In the genomic region with DNA sequence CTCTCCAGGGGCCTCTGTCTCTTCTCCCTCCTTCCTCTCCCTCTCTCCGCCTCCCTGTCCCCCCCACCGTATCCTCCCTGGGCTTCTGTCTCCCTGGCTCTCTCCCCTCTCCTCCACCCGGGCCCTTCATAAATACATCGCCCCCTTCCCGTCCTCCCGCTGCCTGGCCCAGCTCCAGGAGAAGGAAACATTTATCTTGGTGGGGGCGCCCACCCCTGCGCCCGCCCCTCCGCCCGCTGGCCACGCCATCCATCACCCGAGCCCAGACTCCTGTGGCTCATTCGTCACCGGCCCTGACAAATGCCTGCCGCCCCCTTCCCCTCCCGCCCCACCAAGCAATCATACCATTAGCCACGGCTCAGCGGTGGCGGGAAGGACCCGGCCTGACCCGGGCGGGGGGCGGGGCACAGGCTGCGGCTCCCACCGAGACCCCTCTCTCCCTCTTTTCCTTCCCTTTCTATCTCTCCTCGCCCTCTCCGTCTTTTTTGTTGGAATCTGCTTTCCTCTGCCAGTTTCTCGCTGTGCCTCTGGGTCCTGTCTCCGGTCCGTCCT, we compare ENCODE assay signal across 2 cellular contexts.
TF ChIP-seq lines count a peak whose summit lies in the region.

No MANE protein-coding gene starts in this region.

TF ChIP-seq in IMR-90, 13 proteins besides CTCF, POLR2A, EP300 and RAD21:
- TF ChIP-seq NFE2L2 (IDR thresholded peaks at IDR 0.05; ENCODE audit: low read depth, low read length): no peak
- no peak for TF ChIP-seq CHD1 (IDR thresholded peaks at IDR 0.05; ENCODE audit: low read depth, low read length)
- TF ChIP-seq MXI1 (IDR thresholded peaks at IDR 0.05; ENCODE audit: borderline replicate concordance, low read depth, low read length): no peak
- TF ChIP-seq FOS (IDR thresholded peaks at IDR 0.05; ENCODE audit: low read depth, low read length): no peak

TF ChIP-seq in K562, 482 proteins besides CTCF, POLR2A, EP300 and RAD21:
- TF ChIP-seq EGR1 (conservative IDR thresholded peaks at IDR 0.05) (peak; percentile 70), PTBP1 (IDR thresholded peaks at IDR 0.05; ENCODE audit: low read depth, low read length) (no peak), HCFC1 (IDR thresholded peaks at IDR 0.05; ENCODE audit: low read depth, low read length) (no peak), ZBTB17 (CRISPR knock-in tag; IDR thresholded peaks at IDR 0.05) (no peak), ZNF239 (CRISPR knock-in tag; IDR thresholded peaks at IDR 0.05) (no peak), NFIC (IDR thresholded peaks at IDR 0.05) (peak; percentile 63), MEIS2 (IDR thresholded peaks at IDR 0.05; ENCODE audit: partially characterized antibody) (peak; percentile 35), CCAR2 (IDR thresholded peaks at IDR 0.05; ENCODE audit: low read depth, low read length) (no peak), ZBTB7A (IDR thresholded peaks at IDR 0.05; ENCODE audit: borderline replicate concordance, control insufficient read depth, low read depth, low read length) (peak; percentile 74), ZNF644 (tag; IDR thresholded peaks at IDR 0.05; ENCODE audit: low read depth) (no peak), SRSF7 (optimal IDR thresholded peaks at IDR 0.05; ENCODE audit: low read depth, low read length) (no peak), MCM7 (IDR thresholded peaks at IDR 0.05) (no peak), ZNF134 (CRISPR knock-in tag; conservative IDR thresholded peaks at IDR 0.05) (no peak)
- TF ChIP-seq, protein P1, sequence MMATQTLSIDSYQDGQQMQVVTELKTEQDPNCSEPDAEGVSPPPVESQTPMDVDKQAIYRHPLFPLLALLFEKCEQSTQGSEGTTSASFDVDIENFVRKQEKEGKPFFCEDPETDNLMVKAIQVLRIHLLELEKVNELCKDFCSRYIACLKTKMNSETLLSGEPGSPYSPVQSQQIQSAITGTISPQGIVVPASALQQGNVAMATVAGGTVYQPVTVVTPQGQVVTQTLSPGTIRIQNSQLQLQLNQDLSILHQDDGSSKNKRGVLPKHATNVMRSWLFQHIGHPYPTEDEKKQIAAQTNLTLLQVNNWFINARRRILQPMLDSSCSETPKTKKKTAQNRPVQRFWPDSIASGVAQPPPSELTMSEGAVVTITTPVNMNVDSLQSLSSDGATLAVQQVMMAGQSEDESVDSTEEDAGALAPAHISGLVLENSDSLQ (IDR thresholded peaks at IDR 0.05): peak; percentile 57; the same call in 1 of the 2 replicates
- TF ChIP-seq, protein P2, sequence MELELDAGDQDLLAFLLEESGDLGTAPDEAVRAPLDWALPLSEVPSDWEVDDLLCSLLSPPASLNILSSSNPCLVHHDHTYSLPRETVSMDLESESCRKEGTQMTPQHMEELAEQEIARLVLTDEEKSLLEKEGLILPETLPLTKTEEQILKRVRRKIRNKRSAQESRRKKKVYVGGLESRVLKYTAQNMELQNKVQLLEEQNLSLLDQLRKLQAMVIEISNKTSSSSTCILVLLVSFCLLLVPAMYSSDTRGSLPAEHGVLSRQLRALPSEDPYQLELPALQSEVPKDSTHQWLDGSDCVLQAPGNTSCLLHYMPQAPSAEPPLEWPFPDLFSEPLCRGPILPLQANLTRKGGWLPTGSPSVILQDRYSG (tag; conservative IDR thresholded peaks at IDR 0.05; ENCODE audit: low read depth): no peak
- TF ChIP-seq, protein P3, sequence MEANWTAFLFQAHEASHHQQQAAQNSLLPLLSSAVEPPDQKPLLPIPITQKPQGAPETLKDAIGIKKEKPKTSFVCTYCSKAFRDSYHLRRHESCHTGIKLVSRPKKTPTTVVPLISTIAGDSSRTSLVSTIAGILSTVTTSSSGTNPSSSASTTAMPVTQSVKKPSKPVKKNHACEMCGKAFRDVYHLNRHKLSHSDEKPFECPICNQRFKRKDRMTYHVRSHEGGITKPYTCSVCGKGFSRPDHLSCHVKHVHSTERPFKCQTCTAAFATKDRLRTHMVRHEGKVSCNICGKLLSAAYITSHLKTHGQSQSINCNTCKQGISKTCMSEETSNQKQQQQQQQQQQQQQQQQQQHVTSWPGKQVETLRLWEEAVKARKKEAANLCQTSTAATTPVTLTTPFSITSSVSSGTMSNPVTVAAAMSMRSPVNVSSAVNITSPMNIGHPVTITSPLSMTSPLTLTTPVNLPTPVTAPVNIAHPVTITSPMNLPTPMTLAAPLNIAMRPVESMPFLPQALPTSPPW (CRISPR knock-in tag; IDR thresholded peaks at IDR 0.05): 0 out of 2 replicates have a peak, but pooled peaks have one; percentile 14
